Comparison of ENCODE assay signal across 1 cellular context in the genomic region with DNA sequence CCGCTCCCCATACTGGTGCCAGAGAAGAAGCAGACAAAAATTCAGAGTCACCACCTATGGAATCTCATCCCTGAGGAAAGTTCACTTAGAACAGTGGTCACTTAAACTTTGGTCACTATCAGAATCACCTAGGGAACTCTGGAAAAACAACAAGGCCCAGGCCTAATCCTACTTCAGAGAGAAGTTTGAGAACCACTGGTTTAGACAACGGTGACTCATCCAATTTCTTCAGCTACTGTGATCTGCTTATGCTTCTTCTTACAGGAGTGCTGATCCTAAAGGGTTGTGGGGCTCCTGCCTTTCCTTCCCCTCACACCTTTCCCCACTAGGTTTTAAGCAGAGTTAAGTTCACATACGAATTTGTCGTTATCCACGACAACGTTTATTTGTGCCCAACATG.
TF ChIP-seq lines count a peak whose summit lies in the region.

No MANE protein-coding gene starts in this region.

TF ChIP-seq in H1, 55 proteins besides CTCF, POLR2A, EP300 and RAD21 (continued from another document):
- TF ChIP-seq BACH1 (IDR thresholded peaks at IDR 0.05; ENCODE audit: low read length) (no peak), NRF1 (IDR thresholded peaks at IDR 0.05; ENCODE audit: low read depth, low read length) (no peak), RXRA (IDR thresholded peaks at IDR 0.05; ENCODE audit: insufficient read depth, low read depth, low read length) (no peak), NANOG (IDR thresholded peaks at IDR 0.05; ENCODE audit: insufficient read depth, low read depth, low read length, poor library complexity, severe bottlenecking) (no peak)
- TF ChIP-seq, protein P1, sequence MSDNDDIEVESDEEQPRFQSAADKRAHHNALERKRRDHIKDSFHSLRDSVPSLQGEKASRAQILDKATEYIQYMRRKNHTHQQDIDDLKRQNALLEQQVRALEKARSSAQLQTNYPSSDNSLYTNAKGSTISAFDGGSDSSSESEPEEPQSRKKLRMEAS (IDR thresholded peaks at IDR 0.05) = no peak
TF ChIP-seq in H1: peak in this region for 0.
